Comparison of ENCODE assay signal across 9 cellular contexts in genomic region chr2:69968609-69969008, GRCh38.
"Had no signal": no experiment of that assay in that cellular context is flagged by ENCODE, and none has a peak within 500 bp of the region (broad histone marks: within the 10 kb centered on the region; RNA-seq: fewer than 3 reads in every experiment).

No MANE protein-coding gene starts in this region.

- H3K4me3 Mint-ChIP-seq: H9, HFFc6 had no signal

- ATAC-seq: K562 had no signal

- H3K27ac Mint-ChIP-seq: HFFc6 had no signal

- DNase-seq: GOT3, H9, HCEC 1CT, HFFc6, IMR-90, KG1 had no signal

- H3K9me3 Mint-ChIP-seq: H9, HFFc6 had no signal

- H3K27ac ChIP-seq: HL-60 had no signal

- H3K4me3 ChIP-seq: K562 had no signal

- FAIRE-seq: H54, K562 had no signal
